ENCODE assay signal across 1 cellular context in genomic region chr3:151155409-151156128, GRCh38.
A peak's percentile ranks its signal among the peaks of the same experiment; 100 is the strongest.
TF ChIP-seq lines count a peak whose summit lies in the region.

No MANE protein-coding gene starts in this region.

TF ChIP-seq in H1, 55 proteins besides CTCF, POLR2A, EP300 and RAD21:
- TF ChIP-seq CREB1 (IDR thresholded peaks at IDR 0.05) = no peak
- no peak for TF ChIP-seq POU5F1 (IDR thresholded peaks at IDR 0.05; ENCODE audit: low read depth, low read length)
- no peak for TF ChIP-seq RXRA (IDR thresholded peaks at IDR 0.05; ENCODE audit: insufficient read depth, low read depth, low read length)
- 0 out of 2 replicates have a peak, but pooled peaks have one; percentile 2 for TF ChIP-seq TEAD4 (IDR thresholded peaks at IDR 0.05; ENCODE audit: low read depth, low read length)
- no peak for TF ChIP-seq KDM4A (IDR thresholded peaks at IDR 0.05; ENCODE audit: low read depth, low read length, severe bottlenecking)
